In the genomic region with DNA sequence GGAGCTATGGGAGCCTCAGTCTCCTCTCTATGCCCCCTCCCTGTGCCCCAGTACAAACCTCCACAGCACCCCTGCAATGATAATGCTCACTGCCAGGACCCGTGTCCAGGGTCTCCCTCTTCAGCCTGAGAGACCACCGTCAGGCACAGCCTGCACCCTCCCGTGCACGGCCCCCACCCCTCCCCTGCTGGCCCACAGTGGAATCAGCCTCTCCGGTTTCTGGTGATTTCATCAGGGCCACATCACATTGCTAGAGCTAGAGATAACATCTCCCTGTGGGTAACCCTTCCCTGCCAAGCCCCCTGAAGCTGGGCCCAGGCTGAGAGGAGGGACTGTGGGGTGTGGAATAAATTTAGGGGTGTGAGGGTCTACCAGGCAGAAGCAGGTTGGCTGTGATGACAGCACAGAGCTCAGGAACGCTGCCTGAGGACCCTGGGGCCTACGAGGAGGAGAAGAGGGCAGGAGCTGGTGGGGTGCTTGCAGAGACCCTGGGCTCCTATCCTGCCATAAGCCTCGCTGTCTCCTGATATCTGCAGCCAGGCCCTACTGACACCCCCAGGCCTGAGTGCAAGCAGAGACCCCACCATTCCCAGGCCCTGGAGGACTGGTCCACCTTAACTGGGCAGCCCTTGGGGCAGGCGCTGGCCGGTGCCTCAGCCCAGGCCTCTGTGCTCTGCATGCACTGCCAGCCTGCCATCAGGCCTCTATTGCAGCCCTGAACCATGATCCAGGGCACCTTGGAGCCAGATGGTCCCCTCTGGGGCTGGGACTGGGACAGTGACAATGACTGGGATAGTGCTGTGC, we compare ENCODE assay signal across 11 cellular contexts. TPM values are rescaled to one million over a fixed set of nuclear protein-coding genes. Genes with fewer than 3 reads are reported as not detected.
DNase-seq lines count a peak whose midpoint lies in the region; FAIRE-seq and TF ChIP-seq lines count a peak whose summit lies in the region.
"Had no signal": no experiment of that assay in that cellular context is flagged by ENCODE, and none has a peak within 500 bp of the region (broad histone marks: within the 10 kb centered on the region; RNA-seq: fewer than 3 reads in every experiment).

A gene (plus strand): TSS at position 378 of the 804 bp plus-strand sequence. CDS start 345 bp downstream, at position 723.

- no peak within 1 kb of the TSS for H2BK120ac ChIP-seq in H1 (replicated peaks; ENCODE audit: low read depth, low read length)

- no peak for TF ChIP-seq RAD21 in H1 (IDR thresholded peaks at IDR 0.05 in 1 of 2, conservative IDR thresholded peaks at IDR 0.05 in 1 of 2; ENCODE audit: low read depth in 2 of 2, low read length in 2 of 2)

- 88% methylated on average over 10 of the region's 10 CpGs; no CpG with 5 or more reads in 1 of the 2 experiments for whole genome bisulfite sequencing in H1 (ENCODE audit: extremely low coverage in 1 of 2, insufficient coverage in 1 of 2, insufficient read length in 1 of 2, insufficient replicate concordance in 2 of 2, low coverage in 1 of 2, low lambda C conversion rate in 2 of 2, missing lambda C conversion rate in 1 of 2), 2 experiments
- WGBS in esophagus muscularis mucosa: 52% methylated on average over 7 of the region's 10 CpGs

- no peak within 1 kb of the TSS for H3K4ac ChIP-seq in H1 (replicated peaks; ENCODE audit: insufficient read length, low read depth, low read length)

- H2BK12ac ChIP-seq in H1 (ENCODE audit: low read depth, low read length): peak within 1 kb of the TSS; percentile 17; the same call in 1 of the 2 replicates

- no peak within 1 kb of the TSS for H2AFZ ChIP-seq in H1 (ENCODE audit: low read length)

- no peaks in the 10 kb centered on the region for H3K79me2 ChIP-seq in H1 (ENCODE audit: control insufficient read depth in 1 of 2, insufficient read depth in 2 of 2, low read length in 2 of 2)

- H4K20me1 ChIP-seq in H1 (replicated peaks in 1 of 2; ENCODE audit: control insufficient read depth in 1 of 2, insufficient read depth in 2 of 2, low read length in 2 of 2): no peaks in the 10 kb centered on the region

- no peak within 1 kb of the TSS for H2AK5ac ChIP-seq in H1 (ENCODE audit: low read depth, low read length)

- no peak within 1 kb of the TSS for H2BK5ac ChIP-seq in H1 (ENCODE audit: low read depth, low read length)

- POLR2A ChIA-PET in H1 (lab: Charles Lee; ENCODE audit: partially characterized antibody): interaction anchor here (0.9 kb wide), 1 partner anchor 403 kb away, joined by 3 read pairs; no protein-coding TSS in a partner anchor

- H3K4me1 ChIP-seq in H1 (replicated peaks in 1 of 4; ENCODE audit: control insufficient read depth in 3 of 4, insufficient read depth in 4 of 4, low read length in 3 of 4) (peaks cover 0 to 5% (median 1%) of the 10 kb centered on the region in 4 experiments; a peak in 2 of 7 replicates), esophagus muscularis mucosa (peaks cover 17 to 37% (median 35%) of the 10 kb centered on the region in 4 donors)

- no peak for TF ChIP-seq CTCF in H1 (IDR thresholded peaks at IDR 0.05; ENCODE audit: control extremely low read depth in 1 of 3, insufficient read depth in 1 of 3, low read depth in 1 of 3, low read length in 3 of 3)
- no peak for TF ChIP-seq CTCF in esophagus muscularis mucosa (IDR thresholded peaks at IDR 0.05)

- intact Hi-C loops in esophagus muscularis mucosa (cut with DNase I): no loop called here

- CTCF ChIA-PET in H1 (lab: Charles Lee; ENCODE audit: partially characterized antibody): interaction anchor here (0.6 to 2.5 kb wide), 6 partner anchors 10 to 346 kb away, joined by 3 to 9 read pairs (median 4); a partner anchor contains a TSS

- TF ChIP-seq EP300 in H1 (IDR thresholded peaks at IDR 0.05; ENCODE audit: borderline replicate concordance in 1 of 2, low read depth in 2 of 2, low read length in 2 of 2): no peak
- TF ChIP-seq EP300 in esophagus muscularis mucosa (IDR thresholded peaks at IDR 0.05): no peak

- no peak within 1 kb of the TSS for H4K5ac ChIP-seq in H1 (ENCODE audit: insufficient read length, low read depth, low read length)

- H3K27me3 ChIP-seq in H1 (replicated peaks in 1 of 4; ENCODE audit: control insufficient read depth in 3 of 4, extremely low read depth in 1 of 4, insufficient read depth in 3 of 4, low read length in 3 of 4) (peaks cover 0 to 13% (median 6%) of the 10 kb centered on the region in 4 experiments; a peak in 5 of 7 replicates), esophagus muscularis mucosa (peaks cover 9 to 75% (median 22%) of the 10 kb centered on the region in 4 donors)

- peak within 1 kb of the TSS; percentile 46 for H3K27ac Mint-ChIP-seq in stimulated activated naive CD8-positive, alpha-beta T cell treated with anti-CD3 and anti-CD28 coated beads, Interleukin-15, Interleukin-2, amounts not matched to agents 100 ng/mL and 50 ng/mL, for 24 hours

- no peak within 1 kb of the TSS for H3K23ac ChIP-seq in H1 (ENCODE audit: insufficient read length)

- H3K4me3 ChIP-seq in H1 (ENCODE audit: extremely low read depth in 1 of 4, insufficient read depth in 2 of 4, low read depth in 3 of 4, low read length in 4 of 4) (no peak within 1 kb of the TSS; a peak in 1 of 8 replicates), esophagus muscularis mucosa (no peak within 1 kb of the TSS)

- FAIRE-seq in H1 (lab: Jason Lieb, UNC): no peak
- FAIRE-seq: islet of Langerhans had no signal

- H3K4me3 Mint-ChIP-seq in stimulated activated naive CD8-positive, alpha-beta T cell treated with anti-CD3 and anti-CD28 coated beads, Interleukin-15, Interleukin-2, amounts not matched to agents 100 ng/mL and 50 ng/mL, for 24 hours: peak within 1 kb of the TSS; percentile 44

- H3K36me3 ChIP-seq in H1 (ENCODE audit: control insufficient read depth in 2 of 4, insufficient read depth in 4 of 4, low read length in 3 of 4) (no peaks in the 10 kb centered on the region), esophagus muscularis mucosa (no peaks in the 10 kb centered on the region)

- peaks cover 8% of the 10 kb centered on the region for H3K36me3 Mint-ChIP-seq in stimulated activated naive CD8-positive, alpha-beta T cell treated with anti-CD3 and anti-CD28 coated beads, Interleukin-15, Interleukin-2, amounts not matched to agents 100 ng/mL and 50 ng/mL, for 24 hours (ENCODE audit: low read depth)

- no peaks in the 10 kb centered on the region for H3K9me3 Mint-ChIP-seq in stimulated activated naive CD8-positive, alpha-beta T cell treated with anti-CD3 and anti-CD28 coated beads, Interleukin-15, Interleukin-2, amounts not matched to agents 100 ng/mL and 50 ng/mL, for 24 hours

- DNase-seq in SKM-1 treated with dmso at 0.1 percent for 144 hours (lab: John Stamatoyannopoulos, UW; ENCODE audit: unreplicated experiment) (peak; percentile 15), SKM-1 (lab: John Stamatoyannopoulos, UW; ENCODE audit: unreplicated experiment) (no peak), SW480 (ENCODE audit: low spot score) (peak; percentile 50), H1 (ENCODE audit: low read depth in 1 of 2, low spot score in 2 of 2) (no peak), NCI-H82 (lab: John Stamatoyannopoulos, UW) (no peak), hepatic stellate cell (ENCODE audit: low spot score) (no peak), esophagus muscularis mucosa (ENCODE audit: extremely low spot score) (no peak)
- DNase-seq: ACHN, NCI-H2107 had no signal

- H3K27me3 Mint-ChIP-seq in stimulated activated naive CD8-positive, alpha-beta T cell treated with anti-CD3 and anti-CD28 coated beads, Interleukin-15, Interleukin-2, amounts not matched to agents 100 ng/mL and 50 ng/mL, for 24 hours: no peaks in the 10 kb centered on the region

- H3K27ac ChIP-seq in H1 (ENCODE audit: low read depth, low read length) (no peak within 1 kb of the TSS), esophagus muscularis mucosa (replicated peaks in 1 of 4) (no peak within 1 kb of the TSS)

- no peaks in the 10 kb centered on the region for H3K23me2 ChIP-seq in H1 (ENCODE audit: low read depth, low read length)

- H2BK20ac ChIP-seq in H1 (ENCODE audit: low read length): peak within 1 kb of the TSS; percentile 61; the same call in 1 of the 2 replicates

- H3K18ac ChIP-seq in H1 (ENCODE audit: extremely low read depth, low read length): no peak within 1 kb of the TSS

- peaks cover 59% of the 10 kb centered on the region for H3K4me1 Mint-ChIP-seq in stimulated activated naive CD8-positive, alpha-beta T cell treated with anti-CD3 and anti-CD28 coated beads, Interleukin-15, Interleukin-2, amounts not matched to agents 100 ng/mL and 50 ng/mL, for 24 hours (ENCODE audit: low read depth)

- TF ChIP-seq POLR2A in H1 (IDR thresholded peaks at IDR 0.05; ENCODE audit: control extremely low read depth in 1 of 2, low read depth in 2 of 2, low read length in 2 of 2) (no peak), esophagus muscularis mucosa (IDR thresholded peaks at IDR 0.05; ENCODE audit: low read depth) (no peak)

- peak within 1 kb of the TSS; percentile 78; the same call in 1 of the 2 replicates for H4K8ac ChIP-seq in H1 (ENCODE audit: extremely low read depth, insufficient read depth, low read length)

- H3K79me1 ChIP-seq in H1 (ENCODE audit: low read depth, low read length): no peaks in the 10 kb centered on the region

- no peak within 1 kb of the TSS for H4K91ac ChIP-seq in H1 (replicated peaks; ENCODE audit: insufficient read length, low read length)

- H3K9ac ChIP-seq in H1 (replicated peaks in 1 of 4; ENCODE audit: extremely low read depth in 1 of 4, low read depth in 3 of 4, low read length in 3 of 4): no peak within 1 kb of the TSS

- H3K14ac ChIP-seq in H1 (ENCODE audit: insufficient read length): no peak within 1 kb of the TSS

- H2BK15ac ChIP-seq in H1 (ENCODE audit: low read length): no peak within 1 kb of the TSS

- 0 out of 4 replicates have a peak within 1 kb of the TSS, but pooled peaks of 1 of the 2 experiments have one; percentile 13 for H3K4me2 ChIP-seq in H1 (ENCODE audit: insufficient read depth in 1 of 2, low read depth in 2 of 2, low read length in 2 of 2)

- H3K56ac ChIP-seq in H1 (replicated peaks; ENCODE audit: insufficient read length, low read depth, low read length): no peak within 1 kb of the TSS

- H3K9me3 ChIP-seq in H1 (ENCODE audit: insufficient read depth in 2 of 2, low read depth in 1 of 2, low read length in 1 of 2) (no peaks in the 10 kb centered on the region), esophagus muscularis mucosa (no peaks in the 10 kb centered on the region)

TF ChIP-seq in H1, 55 proteins besides CTCF, POLR2A, EP300 and RAD21:
- TF ChIP-seq CHD1 (IDR thresholded peaks at IDR 0.05; ENCODE audit: low read depth, low read length): no peak
- TF ChIP-seq TAF1 (IDR thresholded peaks at IDR 0.05; ENCODE audit: low read depth, low read length): no peak
TF ChIP-seq in H1: peak in this region for 0.

RNA-seq across cellular contexts. Expression of the gene that starts here (rescaled TPM):
- total RNA-seq in H1 (2021; fragmentation: NEBNext Ultra II Directional; extraction: Animal tissue kit (Norgen Biotek cat#: 25700)): not detected in 2 replicates
- polyA plus RNA-seq in H1 (2011; rRNA removed): not detected in 2 replicates
- polyA plus RNA-seq in H1 (2011; cell fraction: cytosol; rRNA removed): not detected
- polyA plus RNA-seq in H1 (2011; cell fraction: nucleus; rRNA removed): not detected
- polyA plus RNA-seq in H1 (2012, experiment 1 of 2): not detected in 4 replicates
- not detected for polyA plus RNA-seq in H1 (2012, experiment 2 of 2)
- not detected for polyA plus RNA-seq in H1 (2013, experiment 1 of 2)
- polyA plus RNA-seq in H1 (2013, experiment 2 of 2): not detected
- polyA minus RNA-seq in H1 (2011; rRNA and poly(A)+ RNA removed): not detected in 2 replicates
- polyA minus RNA-seq in H1 (2011; cell fraction: cytosol; rRNA and poly(A)+ RNA removed): not detected
- polyA minus RNA-seq in H1 (2011; cell fraction: nucleus; rRNA and poly(A)+ RNA removed): not detected
- total RNA-seq in esophagus muscularis mucosa: under 1 TPM in 1 of 4 donors, not detected in 3; 0.17 TPM

Comparison
In these comparisons a context has a peak if more than half of its experiments do, and no peak if none do; other contexts are left out.
1. DNase-seq: peak in SKM-1 treated with dmso at 0.1 percent for 144 hours (single experiment) and SW480 (single experiment); none in SKM-1 (single experiment), H1 (0 of 2), NCI-H82 (single experiment), hepatic stellate cell (single experiment) and esophagus muscularis mucosa (single experiment).